In the genomic region with DNA sequence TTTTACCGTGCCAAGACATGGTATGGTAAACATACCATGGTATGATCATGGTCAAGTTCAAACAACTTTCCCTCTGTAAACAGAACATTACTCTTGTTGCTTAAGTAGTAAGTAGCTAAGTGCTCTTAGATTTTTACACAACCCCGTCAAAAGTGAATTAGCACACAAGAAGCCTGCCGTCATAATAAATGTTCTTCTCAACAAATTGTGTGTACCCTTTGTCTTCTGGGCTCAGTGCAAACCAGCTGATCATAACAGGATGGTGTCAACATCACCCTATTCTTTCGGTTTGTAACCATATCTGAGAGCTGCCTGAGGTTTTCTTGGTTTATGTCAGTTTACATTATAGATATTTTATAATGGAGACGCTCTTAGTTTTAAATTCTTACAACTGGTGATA, we compare ENCODE assay signal across 10 cellular contexts. TPM values are rescaled to one million over a fixed set of nuclear protein-coding genes. Genes with fewer than 3 reads are reported as not detected.
A peak's percentile ranks its signal among the peaks of the same experiment; 100 is the strongest.
DNase-seq lines count a peak whose midpoint lies in the region; ATAC-seq lines count a peak whose summit lies in the region.
"Had no signal": no experiment of that assay in that cellular context is flagged by ENCODE, and none has a peak within 500 bp of the region (broad histone marks: within the 10 kb centered on the region; RNA-seq: fewer than 3 reads in every experiment).

No MANE protein-coding gene starts in this region.

- no peaks in the 10 kb centered on the region for H3K4me1 ChIP-seq in rectal smooth muscle tissue (ENCODE audit: control insufficient read depth, insufficient read depth, low read length)

- DNase-seq in activated CD4-positive, alpha-beta T cell treated with anti-CD3 and anti-CD28 coated beads, Interleukin-2, amount 10 ng/mL, durations not matched to agents 24 days and 14 days: peak; percentile 57
- DNase-seq in activated CD4-positive, alpha-beta T cell treated with anti-CD3 and anti-CD28 coated beads, Interleukin-2, amount 50 U/mL, for 1 hour: no peak
- DNase-seq in SK-MEL-5 (ENCODE audit: low read depth, low spot score): peak; percentile 25
- peak; percentile 12 for DNase-seq in fibroblast of gingiva (ENCODE audit: low read depth)
- DNase-seq in NCI-H524 treated with DMSO at 0.1 percent for 48 hours (lab: John Stamatoyannopoulos, UW): no peak
- DNase-seq in NCI-H146 treated with DMSO at 0.1 percent for 48 hours (lab: John Stamatoyannopoulos, UW; ENCODE audit: unreplicated experiment): no peak
- DNase-seq: NCI-H510A treated with DMSO at 0.1 percent for 48 hours had no signal

- H3K9me3 Mint-ChIP-seq in activated CD4-positive, alpha-beta T cell treated with anti-CD3 and anti-CD28 coated beads, Interleukin-2, amount 10 ng/mL, durations not matched to agents 24 days and 14 days: no peaks in the 10 kb centered on the region
- H3K9me3 Mint-ChIP-seq: IgD-negative memory B cell had no signal

- H3K27ac Mint-ChIP-seq in activated CD4-positive, alpha-beta T cell treated with anti-CD3 and anti-CD28 coated beads, Interleukin-2, amount 10 ng/mL, durations not matched to agents 24 days and 14 days: no peak overlapping the region

- peak overlapping the region; percentile 70 for H3K4me3 Mint-ChIP-seq in activated CD4-positive, alpha-beta T cell treated with anti-CD3 and anti-CD28 coated beads, Interleukin-2, amount 10 ng/mL, durations not matched to agents 24 days and 14 days

- no peaks in the 10 kb centered on the region for H3K36me3 Mint-ChIP-seq in activated CD4-positive, alpha-beta T cell treated with anti-CD3 and anti-CD28 coated beads, Interleukin-2, amount 10 ng/mL, durations not matched to agents 24 days and 14 days (ENCODE audit: low read depth)
- H3K36me3 Mint-ChIP-seq: IgD-negative memory B cell had no signal

- no peaks in the 10 kb centered on the region for H3K27me3 Mint-ChIP-seq in activated CD4-positive, alpha-beta T cell treated with anti-CD3 and anti-CD28 coated beads, Interleukin-2, amount 10 ng/mL, durations not matched to agents 24 days and 14 days

- peaks cover 3% of the 10 kb centered on the region for H3K4me1 Mint-ChIP-seq in activated CD4-positive, alpha-beta T cell treated with anti-CD3 and anti-CD28 coated beads, Interleukin-2, amount 10 ng/mL, durations not matched to agents 24 days and 14 days

- in situ Hi-C loops in SK-MEL-5 (cut with HindIII; ENCODE audit: low pct_unique_long_range_greater_than_20kb, low sequenced_read_pairs): no loop called here

- no peak overlapping the region for H3K9ac ChIP-seq in rectal smooth muscle tissue (ENCODE audit: low read length)

- H3K27me3 ChIP-seq in rectal smooth muscle tissue (ENCODE audit: control insufficient read depth, insufficient read depth, low read length): no peaks in the 10 kb centered on the region

- H3K4me3 ChIP-seq in rectal smooth muscle tissue (ENCODE audit: low read length): peak overlapping the region; percentile 19

- intact Hi-C loops in activated CD4-positive, alpha-beta T cell treated with anti-CD3 and anti-CD28 coated beads, Interleukin-2, amount 10 ng/mL, durations not matched to agents 24 days and 14 days (cut with micrococcal nuclease): loop anchor here (1.0 kb wide), 1 partner anchor 121 kb away; no protein-coding TSS in a partner anchor

- H3K27ac ChIP-seq in rectal smooth muscle tissue (ENCODE audit: low read depth, low read length): no peak overlapping the region

- ATAC-seq in HG02571 (IDR thresholded peaks at IDR 0.05; ENCODE audit: unreplicated experiment): no peak

- H3K36me3 ChIP-seq in rectal smooth muscle tissue (ENCODE audit: control insufficient read depth, insufficient read depth, low read length): no peaks in the 10 kb centered on the region

RNA-seq across cellular contexts. Expression of a gene that starts 28.8 kb away (rescaled TPM):
- 39.1 and 44.6 TPM in 2 replicates for total RNA-seq in activated CD4-positive, alpha-beta T cell treated with anti-CD3 and anti-CD28 coated beads, Interleukin-2, amount 10 ng/mL, durations not matched to agents 24 days and 14 days
- total RNA-seq in SK-MEL-5 (2014; rRNA removed; shearing (Covaris generic)): 14.7 and 17.4 TPM in 2 replicates
- polyA plus RNA-seq in SK-MEL-5 (2015; cell fraction: cytosol; rRNA removed): 13.2 and 19.6 TPM in 2 replicates
- 64.6 and 81.7 TPM in 2 replicates for polyA plus RNA-seq in SK-MEL-5 (2015; cell fraction: nucleus; rRNA removed)

Comparison
In these comparisons a context has a peak if more than half of its experiments do, and no peak if none do; other contexts are left out.
1. DNase-seq: peak in activated CD4-positive, alpha-beta T cell treated with anti-CD3 and anti-CD28 coated beads, Interleukin-2, amount 10 ng/mL, durations not matched to agents 24 days and 14 days (single experiment), SK-MEL-5 (single experiment) and fibroblast of gingiva (single experiment); none in activated CD4-positive, alpha-beta T cell treated with anti-CD3 and anti-CD28 coated beads, Interleukin-2, amount 50 U/mL, for 1 hour (single experiment), NCI-H524 treated with DMSO at 0.1 percent for 48 hours (single experiment) and NCI-H146 treated with DMSO at 0.1 percent for 48 hours (single experiment).